In the genomic region with DNA sequence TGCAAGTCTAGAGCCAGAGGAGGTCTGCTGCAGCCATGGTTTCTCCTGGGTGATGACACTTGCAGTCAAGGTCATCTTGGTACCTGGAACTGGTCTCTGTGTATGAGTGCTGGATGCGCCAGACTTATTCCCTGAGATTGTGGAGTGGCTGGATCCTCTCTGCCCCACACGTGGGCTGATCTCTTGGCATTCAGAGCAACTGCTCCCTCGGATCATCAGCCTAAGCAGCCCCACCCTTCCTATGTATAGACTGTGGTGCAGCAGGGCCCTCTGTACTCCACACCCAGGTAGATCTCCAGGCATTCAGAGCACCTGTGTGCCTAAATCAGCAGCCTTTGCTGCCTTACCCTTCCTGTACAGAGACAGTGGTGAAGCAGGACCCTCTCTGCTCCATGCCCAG, we compare ENCODE assay signal across 26 cellular contexts. TPM values are rescaled to one million over a fixed set of nuclear protein-coding genes. Genes with fewer than 3 reads are reported as not detected.
A peak's percentile ranks its signal among the peaks of the same experiment; 100 is the strongest.
DNase-seq lines count a peak whose midpoint lies in the region; ATAC-seq and TF ChIP-seq lines count a peak whose summit lies in the region.
"Had no signal": no experiment of that assay in that cellular context is flagged by ENCODE, and none has a peak within 500 bp of the region (broad histone marks: within the 10 kb centered on the region; RNA-seq: fewer than 3 reads in every experiment).

No MANE protein-coding gene starts in this region.

- no peak for TF ChIP-seq EP300 in esophagus muscularis mucosa (IDR thresholded peaks at IDR 0.05)

- TF ChIP-seq POLR2A in esophagus muscularis mucosa (IDR thresholded peaks at IDR 0.05; ENCODE audit: low read depth), result no peak

- H3K27ac Mint-ChIP-seq in osteocyte (ENCODE audit: unreplicated experiment), result no peak overlapping the region
- H3K27ac Mint-ChIP-seq: CD14-positive monocyte; CD4-positive, alpha-beta T cell; CD8-positive, alpha-beta memory T cell; H9 had no signal

- intact Hi-C loops in esophagus muscularis mucosa (cut with DNase I), result no loop called here

- WGBS in esophagus muscularis mucosa, result 80% methylated on average over 1 of the region's 3 CpGs

- H3K9me3 ChIP-seq in esophagus muscularis mucosa, result no peaks in the 10 kb centered on the region
- H3K9me3 ChIP-seq: A549; BE2C; BLaER1 treated with 17β-estradiol and CSF1 and Interleukin-3, amounts not matched to agents 10 nM and 100 nM had no signal

- H3K4me3 Mint-ChIP-seq in osteocyte (ENCODE audit: unreplicated experiment), result no peak overlapping the region
- H3K4me3 Mint-ChIP-seq: CD14-positive monocyte; CD4-positive, alpha-beta T cell; CD8-positive, alpha-beta memory T cell; H9 had no signal

- DNase-seq in coronary artery (ENCODE audit: low spot score) (peak; percentile 46), esophagus muscularis mucosa (ENCODE audit: extremely low spot score) (peak; percentile 42), osteocyte (ENCODE audit: extremely low spot score, unreplicated experiment) (peak; percentile 65), Kasumi-1 (lab: John Stamatoyannopoulos, UW) (no peak), OCI-M1 (lab: John Stamatoyannopoulos, UW) (no peak)
- DNase-seq: 8988T; ACHN; AML-193; BE2C; Calu3; CD4-positive, alpha-beta T cell; CD8-positive, alpha-beta memory T cell; DMS53; DMS79 treated with DMSO at 0.1 percent for 48 hours; GF-D8; GM23248; H9 had no signal

- no peaks in the 10 kb centered on the region for H3K9me3 Mint-ChIP-seq in osteocyte (ENCODE audit: unreplicated experiment)
- H3K9me3 Mint-ChIP-seq: CD4-positive, alpha-beta T cell; H9 had no signal

- TF ChIP-seq CTCF in coronary artery (IDR thresholded peaks at IDR 0.05) (no peak), esophagus muscularis mucosa (IDR thresholded peaks at IDR 0.05) (no peak), osteocyte (IDR thresholded peaks at IDR 0.05) (no peak)

- H3K27me3 ChIP-seq in esophagus muscularis mucosa, result peaks cover 0 to 11% (median 0%) of the 10 kb centered on the region in 4 donors
- H3K27me3 ChIP-seq: BE2C; BLaER1 treated with 17β-estradiol and CSF1 and Interleukin-3, amounts not matched to agents 10 nM and 100 nM had no signal

- ATAC-seq in GM21515 (IDR thresholded peaks at IDR 0.05; ENCODE audit: unreplicated experiment), result no peak
- ATAC-seq in GM19023 (IDR thresholded peaks at IDR 0.05; ENCODE audit: unreplicated experiment), result no peak
- ATAC-seq: A549, HCT116 had no signal

- peaks cover 53% of the 10 kb centered on the region for H3K27me3 Mint-ChIP-seq in osteocyte (ENCODE audit: unreplicated experiment)

- no peaks in the 10 kb centered on the region for H3K36me3 ChIP-seq in esophagus muscularis mucosa
- H3K36me3 ChIP-seq: BE2C; BLaER1 treated with 17β-estradiol and CSF1 and Interleukin-3, amounts not matched to agents 10 nM and 100 nM had no signal

- no peaks in the 10 kb centered on the region for H3K36me3 Mint-ChIP-seq in osteocyte (ENCODE audit: unreplicated experiment)
- H3K36me3 Mint-ChIP-seq: CD14-positive monocyte; CD8-positive, alpha-beta memory T cell had no signal

- H3K27ac ChIP-seq in coronary artery (no peak overlapping the region), esophagus muscularis mucosa (replicated peaks in 1 of 4) (no peak overlapping the region)
- H3K27ac ChIP-seq: A549; BLaER1 treated with 17β-estradiol and CSF1 and Interleukin-3, amounts not matched to agents 10 nM and 100 nM; GM23248 had no signal

- no peak overlapping the region for H3K4me3 ChIP-seq in coronary artery
- H3K4me3 ChIP-seq in esophagus muscularis mucosa, result no peak overlapping the region
- H3K4me3 ChIP-seq: A549; BLaER1 treated with 17β-estradiol and CSF1 and Interleukin-3, amounts not matched to agents 10 nM and 100 nM; GM23248 had no signal

- no peaks in the 10 kb centered on the region for H3K4me1 ChIP-seq in esophagus muscularis mucosa
- H3K4me1 ChIP-seq: A549, BE2C had no signal

- no peaks in the 10 kb centered on the region for H3K4me1 Mint-ChIP-seq in osteocyte (ENCODE audit: unreplicated experiment)
- H3K4me1 Mint-ChIP-seq: CD14-positive monocyte; CD8-positive, alpha-beta memory T cell had no signal

RNA-seq across cellular contexts. Expression of a gene that starts 12.1 kb away (rescaled TPM):
- not detected for total RNA-seq in esophagus muscularis mucosa
- not detected in 2 replicates for total RNA-seq in osteocyte
- total RNA-seq: Calu3; CD4-positive, alpha-beta T cell; CD8-positive, alpha-beta memory T cell; Daoy; G401; GM23248; H4; H9 had no signal

RNA-seq across cellular contexts. Expression of a gene that starts 49.8 kb away (rescaled TPM):
- not detected for total RNA-seq in esophagus muscularis mucosa
- total RNA-seq in osteocyte, result not detected in 2 replicates
- total RNA-seq: CD4-positive, alpha-beta T cell; CD8-positive, alpha-beta memory T cell; Daoy; G401; GM23248 had no signal

Comparison
In these comparisons a context has a peak if more than half of its experiments do, and no peak if none do; other contexts are left out.
1. DNase-seq: peak in coronary artery (single experiment), esophagus muscularis mucosa (single experiment) and osteocyte (single experiment); none in Kasumi-1 (0 of 2) and OCI-M1 (single experiment).